Comparison of ENCODE assay signal across 22 cellular contexts in genomic region chr11:119372260-119373058, GRCh38. TPM values are rescaled to one million over a fixed set of nuclear protein-coding genes. Genes with fewer than 3 reads are reported as not detected.
DNase-seq lines count a peak whose midpoint lies in the region; ATAC-seq, FAIRE-seq and TF ChIP-seq lines count a peak whose summit lies in the region.
"Had no signal": no experiment of that assay in that cellular context is flagged by ENCODE, and none has a peak within 500 bp of the region (broad histone marks: within the 10 kb centered on the region; RNA-seq: fewer than 3 reads in every experiment).

No MANE protein-coding gene starts in this region.

- DNase-seq in adrenal gland, result peak in 1 of 7 donors; percentile 32
- peak; percentile 64 for DNase-seq in kidney
- DNase-seq in gastrocnemius medialis, result peak; percentile 70 to 78
- DNase-seq in PC-3, result no peak
- no peak for DNase-seq in GM13976 (ENCODE audit: low spot score)
- DNase-seq: activated CD8-positive, alpha-beta memory T cell treated with anti-CD3 and anti-CD28 coated beads, Interleukin-2, amount 50 U/mL, for 4 hours; activated naive CD8-positive, alpha-beta T cell treated with anti-CD3 and anti-CD28 coated beads, Interleukin-2, amount 50 U/mL, for 24 hours; CD4-positive, alpha-beta T cell; NCI-H1417 treated with DMSO at 0.1 percent for 48 hours; stimulated activated CD4-positive, alpha-beta T cell treated with anti-CD3 and anti-CD28 coated beads, Interleukin-15, amount 100 ng/mL, for 24 hours had no signal

- no peak overlapping the region for H2AFZ ChIP-seq in PC-3 (ENCODE audit: low read length)

- H3K4me3 ChIP-seq in BLaER1 (no peak overlapping the region), adrenal gland (no peak overlapping the region), kidney (ENCODE audit: low read length in 2 of 2) (peak overlapping the region; percentile 51 to 53), gastrocnemius medialis (peak overlapping the region in 1 of 4 donors; percentile 32), PC-3 (ENCODE audit: low read length) (no peak overlapping the region)
- H3K4me3 ChIP-seq: MG63 had no signal

- no peak for FAIRE-seq in kidney (lab: Jason Lieb, UNC)
- FAIRE-seq: GM18507 had no signal

- H4K20me1 ChIP-seq in BLaER1 (no peaks in the 10 kb centered on the region), PC-3 (ENCODE audit: low read length) (no peaks in the 10 kb centered on the region)

- POLR2A ChIA-PET in PC-3 (lab: Charles Lee; ENCODE audit: unreplicated experiment), result no interaction called here

- TF ChIP-seq POLR2A in adrenal gland (IDR thresholded peaks at IDR 0.05), result no peak
- no peak for TF ChIP-seq POLR2A in gastrocnemius medialis (IDR thresholded peaks at IDR 0.05)

- in situ Hi-C loops in gastrocnemius medialis (cut with MboI; ENCODE audit: low sequenced_read_pairs in 4 of 4) (no loop called here), GM13976 (cut with MboI; ENCODE audit: low sequenced_read_pairs, unreplicated experiment) (no loop called here)

- H3K4me1 ChIP-seq in BLaER1 (peaks cover 82% of the 10 kb centered on the region), adrenal gland (replicated peaks in 1 of 2) (peaks cover 58 to 72% of the 10 kb centered on the region in 2 donors), kidney (ENCODE audit: control insufficient read depth in 1 of 2, insufficient read depth in 1 of 2, low read depth in 1 of 2, low read length in 2 of 2) (peaks cover 43 to 64% of the 10 kb centered on the region in 2 donors), gastrocnemius medialis (peaks cover 92 to 100% of the 10 kb centered on the region in 2 donors), PC-3 (ENCODE audit: insufficient read depth, low read length) (peaks cover 20% of the 10 kb centered on the region)

- H3K36me3 ChIP-seq in BLaER1 (no peaks in the 10 kb centered on the region), adrenal gland (replicated peaks in 1 of 2) (no peaks in the 10 kb centered on the region), kidney (ENCODE audit: control insufficient read depth in 1 of 2, insufficient read depth in 2 of 2, low read length in 2 of 2) (no peaks in the 10 kb centered on the region), gastrocnemius medialis (no peaks in the 10 kb centered on the region), PC-3 (ENCODE audit: low read depth, low read length) (no peaks in the 10 kb centered on the region)

- no peaks in the 10 kb centered on the region for H3K9me2 ChIP-seq in PC-3 (replicated peaks; ENCODE audit: low read length)

- H3K9ac ChIP-seq in BLaER1, result no peak overlapping the region
- peak overlapping the region in 1 of 2 donors; percentile 78 for H3K9ac ChIP-seq in kidney (ENCODE audit: low read length in 2 of 2)
- H3K9ac ChIP-seq in PC-3 (ENCODE audit: low read length), result no peak overlapping the region

- no peaks in the 10 kb centered on the region for H3K9me3 ChIP-seq in BLaER1
- no peaks in the 10 kb centered on the region for H3K9me3 ChIP-seq in adrenal gland (replicated peaks in 1 of 3)
- no peaks in the 10 kb centered on the region for H3K9me3 ChIP-seq in kidney (ENCODE audit: control insufficient read depth in 1 of 2, low read length in 2 of 2)
- no peaks in the 10 kb centered on the region for H3K9me3 ChIP-seq in gastrocnemius medialis
- no peaks in the 10 kb centered on the region for H3K9me3 ChIP-seq in PC-3 (ENCODE audit: low read length)
- H3K9me3 ChIP-seq: MG63 had no signal

- WGBS in adrenal gland, 4 donors, result 88 to 94% (median 91%) methylated on average over 16 to 26 of the region's 26 CpGs

- intact Hi-C loops in adrenal gland (cut with DNase I), result loop anchor here in 1 of 2 donors (2.0 to 5.0 kb wide), 2 partner anchors 16 to 100 kb away; no protein-coding TSS in a partner anchor
- intact Hi-C loops in kidney (cut with DNase I), result no loop called here
- intact Hi-C loops in gastrocnemius medialis (cut with DNase I; ENCODE audit: low total_unique reads), result no loop called here
- intact Hi-C loops in PC-3 (cut with micrococcal nuclease), result no loop called here

- TF ChIP-seq CTCF in adrenal gland (IDR thresholded peaks at IDR 0.05) (no peak), kidney (IDR thresholded peaks at IDR 0.05; ENCODE audit: borderline replicate concordance, extremely low read depth, insufficient read depth) (no peak), gastrocnemius medialis (IDR thresholded peaks at IDR 0.05 in 4 of 5, conservative IDR thresholded peaks at IDR 0.05 in 1 of 5) (no peak), PC-3 (conservative IDR thresholded peaks at IDR 0.05; ENCODE audit: low read depth, low read length) (no peak), GM13976 (IDR thresholded peaks at IDR 0.05; ENCODE audit: borderline replicate concordance, control extremely low read depth, extremely low read depth, insufficient read depth, missing control alignments) (no peak)

- CTCF ChIA-PET in PC-3 (lab: Charles Lee), result interaction anchor here (0.7 to 1.0 kb wide), 2 partner anchors 16 kb away, joined by 3 read pairs; no protein-coding TSS in a partner anchor

- no TSS peak for BruUV-seq in PC-3 (replicated peaks; lab: Mats Ljungman, UMichigan)

- H3K79me2 ChIP-seq in PC-3 (ENCODE audit: low read length), result no peaks in the 10 kb centered on the region

- H3K27me3 ChIP-seq in BLaER1 (no peaks in the 10 kb centered on the region), adrenal gland (no peaks in the 10 kb centered on the region), gastrocnemius medialis (no peaks in the 10 kb centered on the region), PC-3 (ENCODE audit: low read length) (no peaks in the 10 kb centered on the region)
- H3K27me3 ChIP-seq: MG63 had no signal

- H3K27ac ChIP-seq in BLaER1, result no peak overlapping the region
- H3K27ac ChIP-seq in adrenal gland, result peak overlapping the region in 3 of 5 donors; percentile 45 to 89 (median 72)
- peak overlapping the region; percentile 3 to 81 for H3K27ac ChIP-seq in kidney (ENCODE audit: low read depth in 2 of 2, low read length in 2 of 2)
- H3K27ac ChIP-seq in gastrocnemius medialis, result peak overlapping the region; percentile 96 to 99 (median 98)
- no peak overlapping the region for H3K27ac ChIP-seq in PC-3 (ENCODE audit: low read length)
- H3K27ac ChIP-seq: HL-60, VCaP had no signal

- H3K4me2 ChIP-seq in BLaER1 (peak overlapping the region; percentile 41), PC-3 (ENCODE audit: low read length) (no peak overlapping the region)

- H3F3A ChIP-seq in PC-3 (ENCODE audit: low read length, unreplicated experiment), result no peaks in the 10 kb centered on the region

- ATAC-seq in gastrocnemius medialis (peak in 1 of 2 donors; percentile 6), PC-3 (no peak), GM21619 (IDR thresholded peaks at IDR 0.05; ENCODE audit: unreplicated experiment) (no peak)
- ATAC-seq: activated naive CD8-positive, alpha-beta T cell treated with anti-CD3 and anti-CD28 coated beads, Interleukin-2, amount 50 U/mL, for 24 hours had no signal

RNA-seq across cellular contexts. Expression of gene USP2, which starts 9.0 kb away (rescaled TPM):
- total RNA-seq in adrenal gland (10 to 100 TPM in 4 of 8 donors, 1 to 10 TPM in 4; 3.9 to 28.7 (median 13.0) TPM), kidney (30.4 TPM), gastrocnemius medialis (100 to 1,000 TPM in 1 of 4 donors, 10 to 100 TPM in 3; 19.4 to 105 (median 46.0) TPM), PC-3 (2014; rRNA removed) (0.92 and 1.8 TPM in 2 replicates)
- polyA plus RNA-seq in adrenal gland (10 to 100 TPM in 1 of 3 donors, 1 to 10 TPM in 2; 4.6 to 11.8 (median 9.1) TPM), kidney (ENCODE audit: insufficient read depth, low read depth, low replicate concordance) (57.6 TPM)
- polyA plus RNA-seq: IgD-negative memory B cell had no signal

RNA-seq across cellular contexts. Expression of gene MFRP, which starts 26.0 kb away (rescaled TPM):
- total RNA-seq in adrenal gland, result under 1 TPM in 1 of 8 donors, not detected in 7; under 0.01 TPM
- polyA plus RNA-seq in adrenal gland, result not detected
- total RNA-seq in kidney, result not detected
- not detected for polyA plus RNA-seq in kidney (ENCODE audit: insufficient read depth, low read depth, low replicate concordance)
- total RNA-seq in gastrocnemius medialis, result not detected
- not detected in 2 replicates for total RNA-seq in PC-3 (2014; rRNA removed)
- total RNA-seq: CD4-positive, alpha-beta T cell; H4; liver; mucosa of gallbladder; T-helper 2 cell treated with Interferon-gamma antibody and Interleukin-4, amounts not matched to agents 100 ng/mL and 5 ng/mL, for 36 hours; urinary bladder had no signal
- polyA plus RNA-seq: IgD-negative memory B cell, liver had no signal

RNA-seq across cellular contexts. Expression of gene C1QTNF5, which starts 31.8 kb away (rescaled TPM):
- total RNA-seq in adrenal gland (10 to 100 TPM; 10.3 to 46.9 (median 23.0) TPM), kidney (42.8 TPM), gastrocnemius medialis (10 to 100 TPM in 1 of 4 donors, 1 to 10 TPM in 3; 4.0 to 16.0 (median 6.0) TPM), PC-3 (2014; rRNA removed) (2.0 and 2.6 TPM in 2 replicates)
- polyA plus RNA-seq in adrenal gland (10 to 100 TPM in 2 of 3 donors, 1 to 10 TPM in 1; 1.8 to 25.9 (median 20.3) TPM), kidney (ENCODE audit: insufficient read depth, low read depth, low replicate concordance) (40.4 TPM)
- total RNA-seq: CD4-positive, alpha-beta T cell; H4; T-helper 2 cell treated with Interferon-gamma antibody and Interleukin-4, amounts not matched to agents 100 ng/mL and 5 ng/mL, for 36 hours had no signal
- polyA plus RNA-seq: IgD-negative memory B cell had no signal

RNA-seq across cellular contexts. Expression of gene RNF26, which starts 38.1 kb away (rescaled TPM):
- total RNA-seq in adrenal gland, result 10 to 100 TPM in 7 of 8 donors, 1 to 10 TPM in 1; 8.9 to 28.0 (median 20.6) TPM
- polyA plus RNA-seq in adrenal gland, result 10 to 100 TPM in 2 of 3 donors, 1 to 10 TPM in 1; 9.6 to 13.0 (median 10.7) TPM
- total RNA-seq in kidney, result 23.5 TPM
- 18.2 TPM for polyA plus RNA-seq in kidney (ENCODE audit: insufficient read depth, low read depth, low replicate concordance)
- 1 to 10 TPM; 3.8 to 5.1 (median 4.7) TPM for total RNA-seq in gastrocnemius medialis
- 22.9 and 34.5 TPM in 2 replicates for total RNA-seq in PC-3 (2014; rRNA removed)

RNA-seq across cellular contexts. Expression of gene THY1, which starts 50.5 kb away (rescaled TPM):
- total RNA-seq in adrenal gland (10 to 100 TPM in 5 of 8 donors, 1 to 10 TPM in 3; 4.5 to 38.7 (median 18.2) TPM), kidney (17.5 TPM), gastrocnemius medialis (under 1 TPM in 3 of 4 donors, not detected in 1; 0.22 to 0.70 (median 0.36) TPM), PC-3 (2014; rRNA removed) (not detected in 2 replicates)
- polyA plus RNA-seq in adrenal gland (10 to 100 TPM; 14.4 to 35.0 (median 26.2) TPM), kidney (ENCODE audit: insufficient read depth, low read depth, low replicate concordance) (240 TPM)
- total RNA-seq: CD4-positive, alpha-beta T cell had no signal
- polyA plus RNA-seq: IgD-negative memory B cell had no signal

Comparison
In these comparisons a context has a peak if more than half of its experiments do, and no peak if none do; other contexts are left out.
1. H3K27ac ChIP-seq: peak in adrenal gland (3 of 5), kidney (2 of 2) and gastrocnemius medialis (4 of 4); none in BLaER1 (single experiment) and PC-3 (single experiment).
2. H3K4me3 ChIP-seq: peak in kidney (2 of 2); none in BLaER1 (single experiment), adrenal gland (0 of 4) and PC-3 (single experiment).
3. DNase-seq: peak in kidney (single experiment) and gastrocnemius medialis (2 of 2); none in PC-3 (single experiment) and GM13976 (single experiment).